Comparison of ENCODE assay signal across 1 cellular context in genomic region chr4:2468464-2469191, GRCh38.
TF ChIP-seq lines count a peak whose summit lies in the region.

Gene RNF4 (plus strand): TSS chr4:2469106. CDS start chr4:2490494, 21,388 bp downstream.

TF ChIP-seq in K562, 482 proteins besides CTCF, POLR2A, EP300 and RAD21 (continued from another document and continues in another):
- peak; percentile 98 for TF ChIP-seq PKNOX1 (IDR thresholded peaks at IDR 0.05)
- TF ChIP-seq ZFP91 (CRISPR knock-in tag; IDR thresholded peaks at IDR 0.05), result no peak
- TF ChIP-seq EP400 (IDR thresholded peaks at IDR 0.05), result peak; percentile 83
- no peak for TF ChIP-seq NFATC3 (IDR thresholded peaks at IDR 0.05)
- TF ChIP-seq NCOA6 (IDR thresholded peaks at IDR 0.05), result no peak
- TF ChIP-seq TAF9B (IDR thresholded peaks at IDR 0.05; ENCODE audit: partially characterized antibody), result peak; percentile 85
- no peak for TF ChIP-seq ZNF354B (CRISPR knock-in tag; IDR thresholded peaks at IDR 0.05)
- TF ChIP-seq ZNF707 (CRISPR knock-in tag; conservative IDR thresholded peaks at IDR 0.05), result no peak
- no peak for TF ChIP-seq TFAM (CRISPR knock-in tag; conservative IDR thresholded peaks at IDR 0.05)
- TF ChIP-seq LEF1 (IDR thresholded peaks at IDR 0.05), result no peak
- TF ChIP-seq ZNF75A (CRISPR knock-in tag; IDR thresholded peaks at IDR 0.05), result no peak
- no peak for TF ChIP-seq SMAD1 (IDR thresholded peaks at IDR 0.05; ENCODE audit: low read depth, low read length, partially characterized antibody)
- no peak for TF ChIP-seq HNRNPUL1 (IDR thresholded peaks at IDR 0.05; ENCODE audit: low read length)
- peak; percentile 85; the same call in 1 of the 2 replicates for TF ChIP-seq NR3C1 (CRISPR knock-in tag; IDR thresholded peaks at IDR 0.05)
- peak; percentile 60; the same call in 1 of the 2 replicates for TF ChIP-seq GTF2F1 (IDR thresholded peaks at IDR 0.05; ENCODE audit: low read depth, low read length)
- no peak for TF ChIP-seq ZNF407 (IDR thresholded peaks at IDR 0.05; ENCODE audit: low read depth)
- TF ChIP-seq MBD1 (CRISPR knock-in tag; IDR thresholded peaks at IDR 0.05), result no peak
- TF ChIP-seq PML (IDR thresholded peaks at IDR 0.05; ENCODE audit: low read length), result peak; percentile 71
- no peak for TF ChIP-seq MCM7 (IDR thresholded peaks at IDR 0.05)
- TF ChIP-seq ZNF518B (CRISPR knock-in tag; IDR thresholded peaks at IDR 0.05), result no peak
- no peak for TF ChIP-seq NFE2L1 (tag; IDR thresholded peaks at IDR 0.05; ENCODE audit: borderline replicate concordance, low read depth)
- TF ChIP-seq RBM34 (IDR thresholded peaks at IDR 0.05; ENCODE audit: borderline replicate concordance, insufficient read depth, low read length), result no peak
- TF ChIP-seq FOXA3 (CRISPR knock-in tag; conservative IDR thresholded peaks at IDR 0.05 in 1 of 2, IDR thresholded peaks at IDR 0.05 in 1 of 2), result peak in 1 of 2 experiments; percentile 79; a peak in 1 of 4 replicates
- TF ChIP-seq JUN (IDR thresholded peaks at IDR 0.05; ENCODE audit: borderline replicate concordance, low read depth, low read length), result no peak
- TF ChIP-seq JUN (CRISPR knock-in tag; IDR thresholded peaks at IDR 0.05; ENCODE audit: borderline replicate concordance), result 0 out of 2 replicates have a peak, but pooled peaks have one; percentile 24
- no peak; the same call in 1 of the 2 replicates for TF ChIP-seq ZBTB7A (IDR thresholded peaks at IDR 0.05; ENCODE audit: borderline replicate concordance, control insufficient read depth, low read depth, low read length)
- TF ChIP-seq ASH1L (IDR thresholded peaks at IDR 0.05; ENCODE audit: borderline replicate concordance, low read depth, partially characterized antibody), result peak; percentile 81
- TF ChIP-seq MYBL2 (IDR thresholded peaks at IDR 0.05; ENCODE audit: low read depth), result peak; percentile 88
- TF ChIP-seq MYBL2 (CRISPR knock-in tag; IDR thresholded peaks at IDR 0.05; ENCODE audit: borderline replicate concordance), result no peak
- TF ChIP-seq ZNF316 (IDR thresholded peaks at IDR 0.05), result no peak
- no peak for TF ChIP-seq SETDB1 (IDR thresholded peaks at IDR 0.05; ENCODE audit: low read length)
- peak; percentile 25; the same call in 1 of the 2 replicates for TF ChIP-seq CREB3L1 (IDR thresholded peaks at IDR 0.05; ENCODE audit: borderline replicate concordance, low read depth)
- TF ChIP-seq GABPB1 (CRISPR knock-in tag; IDR thresholded peaks at IDR 0.05), result peak; percentile 65; the same call in 1 of the 2 replicates
- TF ChIP-seq FOXP1 (CRISPR knock-in tag; IDR thresholded peaks at IDR 0.05), result peak; percentile 89; the same call in 1 of the 2 replicates
- no peak for TF ChIP-seq ID3 (CRISPR knock-in tag; IDR thresholded peaks at IDR 0.05)
- TF ChIP-seq ID3 (tag; IDR thresholded peaks at IDR 0.05), result no peak
- no peak for TF ChIP-seq NFXL1 (CRISPR knock-in tag; IDR thresholded peaks at IDR 0.05)
- TF ChIP-seq ZNF592 (IDR thresholded peaks at IDR 0.05), result peak; percentile 86
